Comparison of ENCODE assay signal across 23 cellular contexts in genomic region chr3:55074861-55075260, GRCh38.
"Had no signal": no experiment of that assay in that cellular context is flagged by ENCODE, and none has a peak within 500 bp of the region (broad histone marks: within the 10 kb centered on the region; RNA-seq: fewer than 3 reads in every experiment).

No MANE protein-coding gene starts in this region.

- H3K36me3 ChIP-seq: brain microvascular endothelial cell, cardiac muscle cell, Peyer's patch, SJCRH30 had no signal

- DNase-seq: activated CD4-positive, alpha-beta T cell treated with anti-CD3 and anti-CD28 coated beads for 48 hours; activated CD4-positive, alpha-beta T cell treated with anti-CD3 and anti-CD28 coated beads, Interleukin-2, amount 50 U/mL, for 48 hours; activated CD4-positive, CD25-positive, alpha-beta regulatory T cell treated with anti-CD3 and anti-CD28 coated beads, Interleukin-2, amount 50 U/mL, for 72 hours; activated CD8-positive, alpha-beta memory T cell treated with anti-CD3 and anti-CD28 coated beads, Interleukin-2, amount 10 ng/mL, durations not matched to agents 7 days and 5 days; activated effector memory CD4-positive, alpha-beta T cell treated with Interleukin-2 at 50 U/mL for 16 hours; activated naive CD4-positive, alpha-beta T cell; activated T-cell treated with anti-CD3 and anti-CD28 coated beads, Interleukin-2, amount 50 U/mL, for 24 hours; brain microvascular endothelial cell; MM.1S; NCI-H1048; NCI-H146; NCI-H187 treated with DMSO at 0.1 percent for 48 hours; NCI-H2081 treated with DMSO at 0.1 percent for 48 hours; NCI-H446; NCI-H524; Peyer's patch; Right ventricle myocardium superior; SJCRH30; T-helper 17 cell; T-helper 9 cell had no signal

- H3K4me3 ChIP-seq: cardiac muscle cell, Peyer's patch, SJCRH30 had no signal

- H3K27ac ChIP-seq: brain microvascular endothelial cell, cardiac muscle cell, Peyer's patch, RWPE1, SJCRH30 had no signal

- ATAC-seq: activated CD8-positive, alpha-beta memory T cell treated with anti-CD3 and anti-CD28 coated beads, Interleukin-2, amount 10 ng/mL, durations not matched to agents 7 days and 5 days; T-helper 17 cell; WTC11 had no signal

- H3K9me3 ChIP-seq: Peyer's patch, SJCRH30 had no signal

- H3K27me3 ChIP-seq: brain microvascular endothelial cell, Peyer's patch, SJCRH30 had no signal

- H3K4me1 ChIP-seq: Peyer's patch had no signal
